ENCODE assay signal across 8 cellular contexts in genomic region chr11:111429066-111429506, GRCh38. TPM values are rescaled to one million over a fixed set of nuclear protein-coding genes. Genes with fewer than 3 reads are reported as not detected.
DNase-seq lines count a peak whose midpoint lies in the region; ATAC-seq and TF ChIP-seq lines count a peak whose summit lies in the region.

No MANE protein-coding gene starts in this region.

- H3K36me3 ChIP-seq in PC-3 (ENCODE audit: low read depth, low read length) (no peaks in the 10 kb centered on the region), left ventricle myocardium inferior (no peaks in the 10 kb centered on the region)
- no peaks in the 10 kb centered on the region for H3K36me3 ChIP-seq in effector memory CD4-positive, alpha-beta T cell (ENCODE audit: control insufficient read depth, insufficient read depth, low read length)

- POLR2A ChIA-PET in AG04449 (lab: Yijun Ruan, JAX) (no interaction called here), PC-3 (lab: Charles Lee; ENCODE audit: unreplicated experiment) (no interaction called here)

- TF ChIP-seq CTCF in AG04449 (IDR thresholded peaks at IDR 0.05; ENCODE audit: insufficient read depth, low read length, missing control alignments) (peak; percentile 48), PC-3 (conservative IDR thresholded peaks at IDR 0.05; ENCODE audit: low read depth, low read length) (peak; percentile 95), left ventricle myocardium inferior (IDR thresholded peaks at IDR 0.05; ENCODE audit: borderline replicate concordance) (peak; percentile 61)

- DNase-seq in AG04449 (ENCODE audit: low read depth, low spot score) (no peak), PC-3 (peak; percentile 66), left ventricle myocardium inferior (peak; percentile 26)
- peak in 3 of 4 experiments; percentile 10 to 15 (median 11) for DNase-seq in activated naive CD4-positive, alpha-beta T cell (lab: John Stamatoyannopoulos, UW)
- DNase-seq in stimulated activated CD4-positive, alpha-beta T cell treated with anti-CD3 and anti-CD28 coated beads, Interleukin-1b, Interleukin-23, amount 100 ng/mL, for 48 hours, result peak; percentile 73
- no peak for DNase-seq in effector memory CD4-positive, alpha-beta T cell

- no TSS peak for BruUV-seq in PC-3 (replicated peaks; lab: Mats Ljungman, UMichigan)

- H3F3A ChIP-seq in PC-3 (ENCODE audit: low read length, unreplicated experiment), result no peaks in the 10 kb centered on the region

- H3K4me3 ChIP-seq in AG04449 (ENCODE audit: low read depth, low read length) (no peak overlapping the region), PC-3 (ENCODE audit: low read length) (no peak overlapping the region), left ventricle myocardium inferior (no peak overlapping the region)
- H3K4me3 ChIP-seq in effector memory CD4-positive, alpha-beta T cell (ENCODE audit: insufficient read depth, low read depth, low read length, poor library complexity, severe bottlenecking), result no peak overlapping the region

- H3K9ac ChIP-seq in PC-3 (ENCODE audit: low read length), result no peak overlapping the region

- no peak overlapping the region for H2AFZ ChIP-seq in PC-3 (ENCODE audit: low read length)

- no peaks in the 10 kb centered on the region for H3K9me3 ChIP-seq in PC-3 (ENCODE audit: low read length)
- no peaks in the 10 kb centered on the region for H3K9me3 ChIP-seq in left ventricle myocardium inferior (replicated peaks)
- H3K9me3 ChIP-seq in effector memory CD4-positive, alpha-beta T cell (ENCODE audit: control insufficient read depth, low read length), result no peaks in the 10 kb centered on the region

- ATAC-seq in GM18499 (IDR thresholded peaks at IDR 0.05; ENCODE audit: insufficient read depth, unreplicated experiment) (peak; percentile 62), HG03135 (IDR thresholded peaks at IDR 0.05; ENCODE audit: unreplicated experiment) (peak; percentile 66), PC-3 (no peak)

- no peaks in the 10 kb centered on the region for H3K79me2 ChIP-seq in PC-3 (ENCODE audit: low read length)

- H4K20me1 ChIP-seq in PC-3 (ENCODE audit: low read length), result no peaks in the 10 kb centered on the region

- peaks cover 29% of the 10 kb centered on the region for H3K27me3 ChIP-seq in PC-3 (ENCODE audit: low read length)
- peaks cover 36% of the 10 kb centered on the region for H3K27me3 ChIP-seq in left ventricle myocardium inferior (ENCODE audit: low read depth)
- no peaks in the 10 kb centered on the region for H3K27me3 ChIP-seq in effector memory CD4-positive, alpha-beta T cell (replicated peaks; ENCODE audit: control insufficient read depth, insufficient read depth, low read length, poor library complexity, severe bottlenecking)

- H3K27ac ChIP-seq in PC-3 (ENCODE audit: low read length), result no peak overlapping the region
- no peak overlapping the region for H3K27ac ChIP-seq in left ventricle myocardium inferior (replicated peaks)
- no peak overlapping the region for H3K27ac ChIP-seq in effector memory CD4-positive, alpha-beta T cell (ENCODE audit: insufficient read depth, low read length, poor library complexity, severe bottlenecking)

- CTCF ChIA-PET in AG04449 (lab: Yijun Ruan, JAX), result interaction anchor here (0.8 to 4.2 kb wide), 5 partner anchors 8 to 150 kb away, joined by 3 to 25 read pairs (median 11); no protein-coding TSS in a partner anchor
- CTCF ChIA-PET in PC-3 (lab: Charles Lee), result interaction anchor here (0.7 kb wide), 1 partner anchor 971 kb away, joined by 3 read pairs; no protein-coding TSS in a partner anchor

- no peaks in the 10 kb centered on the region for H3K9me2 ChIP-seq in PC-3 (replicated peaks; ENCODE audit: low read length)

- H3K4me2 ChIP-seq in PC-3 (ENCODE audit: low read length), result no peak overlapping the region

- H3K4me1 ChIP-seq in PC-3 (ENCODE audit: insufficient read depth, low read length), result no peaks in the 10 kb centered on the region
- H3K4me1 ChIP-seq in left ventricle myocardium inferior, result no peaks in the 10 kb centered on the region
- no peaks in the 10 kb centered on the region for H3K4me1 ChIP-seq in effector memory CD4-positive, alpha-beta T cell (ENCODE audit: control insufficient read depth, insufficient read depth, low read length, poor library complexity, severe bottlenecking)

- intact Hi-C loops in PC-3 (cut with micrococcal nuclease) (loop anchor here (5.0 kb wide), 1 partner anchor 147 kb away; no protein-coding TSS in a partner anchor), left ventricle myocardium inferior (cut with micrococcal nuclease) (loop anchor here (5.0 kb wide), 1 partner anchor 147 kb away; no protein-coding TSS in a partner anchor)

RNA-seq across cellular contexts. Expression of gene POU2AF1, which starts 50.0 kb away (rescaled TPM):
- not detected in 2 replicates for total RNA-seq in PC-3 (2014; rRNA removed)
- total RNA-seq in left ventricle myocardium inferior, result 0.05 TPM

Comparison
In these comparisons a context has a peak if more than half of its experiments do, and no peak if none do; other contexts are left out.
1. DNase-seq: peak in PC-3 (single experiment), activated naive CD4-positive, alpha-beta T cell (3 of 4), left ventricle myocardium inferior (single experiment) and stimulated activated CD4-positive, alpha-beta T cell treated with anti-CD3 and anti-CD28 coated beads, Interleukin-1b, Interleukin-23, amount 100 ng/mL, for 48 hours (single experiment); none in AG04449 (single experiment) and effector memory CD4-positive, alpha-beta T cell (0 of 3).
2. Peak in every context shown above with its lines, with median percentiles within 50 percentile points of each other: CTCF ChIP-seq.